ENCODE assay signal across 8 cellular contexts in the genomic region with DNA sequence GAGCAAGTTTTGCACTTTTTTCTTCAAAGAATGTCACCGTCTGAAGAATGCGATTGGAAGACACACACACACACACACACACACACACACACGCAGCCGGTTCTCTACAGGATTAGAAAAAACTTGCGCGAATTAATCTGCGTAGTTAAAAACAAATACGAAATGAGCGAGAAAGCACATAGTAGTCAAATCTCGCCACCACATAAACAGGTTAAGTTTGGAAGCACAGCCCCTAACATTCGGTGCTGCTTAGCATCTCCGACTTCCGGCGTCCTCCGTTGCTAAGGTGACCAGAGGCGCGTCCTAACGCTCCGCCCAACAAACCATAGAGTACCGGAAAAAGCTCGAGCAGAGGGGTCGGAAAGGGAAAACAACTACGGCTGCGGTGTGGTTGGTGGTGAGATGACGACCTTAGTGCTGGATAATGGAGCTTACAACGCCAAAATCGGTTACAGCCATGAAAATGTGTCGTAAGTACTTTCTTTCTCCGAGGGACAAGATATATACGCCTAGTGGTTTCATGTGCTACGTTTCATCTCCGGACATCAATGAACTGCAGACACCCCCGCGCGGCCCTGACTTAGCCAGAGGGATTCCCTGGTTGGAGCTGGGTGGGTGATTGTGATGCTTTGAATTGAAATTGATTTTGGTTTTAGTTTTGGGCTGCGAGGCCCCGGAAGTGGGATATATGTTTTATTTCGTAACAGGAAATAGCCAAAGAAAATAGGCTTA. TPM values are rescaled to one million over a fixed set of nuclear protein-coding genes. Genes with fewer than 3 reads are reported as not detected.
DNase-seq lines count a peak whose midpoint lies in the region; ATAC-seq and TF ChIP-seq lines count a peak whose summit lies in the region.

Gene ACTR6, plus strand, starts transcription at position 366 of the 732 bp plus-strand sequence. Its CDS starts 37 bp downstream, at position 403.

- peaks cover 11% of the 10 kb centered on the region for H3K36me3 Mint-ChIP-seq in activated T-helper 2 cell treated with anti-CD3 and anti-CD28 coated beads, Interferon-gamma antibody, Interleukin-2, Interleukin-4, amounts not matched to agents 10 μg/mL and 5 μg/mL and 100 μg/mL, durations not matched to agents 14 hours and 24 hours and 36 hours (ENCODE audit: low read depth)

- TF ChIP-seq RAD21 in neural cell (conservative IDR thresholded peaks at IDR 0.05): peak; percentile 63

- H3K79me2 ChIP-seq in neural cell (replicated peaks; ENCODE audit: insufficient read depth, low read length): peaks cover 19% of the 10 kb centered on the region

- no peak for TF ChIP-seq POLR2A in stomach (IDR thresholded peaks at IDR 0.05)

- no peaks in the 10 kb centered on the region for H3K27me3 Mint-ChIP-seq in activated T-helper 2 cell treated with anti-CD3 and anti-CD28 coated beads, Interferon-gamma antibody, Interleukin-2, Interleukin-4, amounts not matched to agents 10 μg/mL and 5 μg/mL and 100 μg/mL, durations not matched to agents 14 hours and 24 hours and 36 hours (ENCODE audit: low read depth)

- 0% methylated on average over 37 to 38 of the region's 38 CpGs for WGBS in stomach, 5 donors

- H3K27ac Mint-ChIP-seq in activated T-helper 2 cell treated with anti-CD3 and anti-CD28 coated beads, Interferon-gamma antibody, Interleukin-2, Interleukin-4, amounts not matched to agents 10 μg/mL and 5 μg/mL and 100 μg/mL, durations not matched to agents 14 hours and 24 hours and 36 hours: peak within 1 kb of the TSS; percentile 100

- ATAC-seq in RWPE2 (ENCODE audit: low read depth): peak; percentile 83

- H3K4me3 Mint-ChIP-seq in activated T-helper 2 cell treated with anti-CD3 and anti-CD28 coated beads, Interferon-gamma antibody, Interleukin-2, Interleukin-4, amounts not matched to agents 10 μg/mL and 5 μg/mL and 100 μg/mL, durations not matched to agents 14 hours and 24 hours and 36 hours (ENCODE audit: low read depth): peak within 1 kb of the TSS; percentile 98

- H4K20me1 ChIP-seq in neural cell (ENCODE audit: insufficient read depth): no peaks in the 10 kb centered on the region

- peak within 1 kb of the TSS; percentile 67 for H3K9ac ChIP-seq in neural cell (ENCODE audit: low read length)

- H3F3A ChIP-seq in neural cell (ENCODE audit: insufficient read depth, low read length, poor library complexity, severe bottlenecking): no peaks in the 10 kb centered on the region

- intact Hi-C loops in activated T-helper 2 cell treated with anti-CD3 and anti-CD28 coated beads, Interferon-gamma antibody, Interleukin-2, Interleukin-4, amounts not matched to agents 10 μg/mL and 5 μg/mL and 100 μg/mL, durations not matched to agents 14 hours and 24 hours and 36 hours (cut with micrococcal nuclease): loop anchor here (1.0 to 5.0 kb wide), 6 partner anchors 16 to 1608 kb away; partner anchors contain the start of genes APAF1, BLTP3B, DEPDC4 and IKBIP
- intact Hi-C loops in stomach (cut with DNase I; ENCODE audit: low total_unique reads): no loop called here

- peaks cover 20% of the 10 kb centered on the region for H3K4me1 Mint-ChIP-seq in activated T-helper 2 cell treated with anti-CD3 and anti-CD28 coated beads, Interferon-gamma antibody, Interleukin-2, Interleukin-4, amounts not matched to agents 10 μg/mL and 5 μg/mL and 100 μg/mL, durations not matched to agents 14 hours and 24 hours and 36 hours (ENCODE audit: low read depth)

- peak within 1 kb of the TSS; percentile 84 for H3K4me2 ChIP-seq in neural cell (ENCODE audit: low read length)

- H3K4me3 ChIP-seq in RWPE2 (ENCODE audit: severe bottlenecking) (peak within 1 kb of the TSS; percentile 70), fibroblast of the aortic adventitia (ENCODE audit: low read depth, low read length) (peak within 1 kb of the TSS; percentile 87), neural cell (ENCODE audit: low read length) (peak within 1 kb of the TSS; percentile 77), stomach (peak within 1 kb of the TSS; percentile 60 to 95 (median 75))

- peak within 1 kb of the TSS; percentile 61 for H2AFZ ChIP-seq in neural cell (ENCODE audit: low read depth, low read length)

- H3K9me3 ChIP-seq in RWPE2 (ENCODE audit: severe bottlenecking): no peaks in the 10 kb centered on the region
- no peaks in the 10 kb centered on the region for H3K9me3 ChIP-seq in neural cell (ENCODE audit: low read length)
- no peaks in the 10 kb centered on the region for H3K9me3 ChIP-seq in stomach

- TF ChIP-seq EP300 in neural cell (conservative IDR thresholded peaks at IDR 0.05; ENCODE audit: poor library complexity, severe bottlenecking) (peak; percentile 52), stomach (IDR thresholded peaks at IDR 0.05) (no peak)

- no peaks in the 10 kb centered on the region for H3K9me2 ChIP-seq in neural cell (ENCODE audit: insufficient read depth, low read length)

- no peaks in the 10 kb centered on the region for H3K9me3 Mint-ChIP-seq in activated T-helper 2 cell treated with anti-CD3 and anti-CD28 coated beads, Interferon-gamma antibody, Interleukin-2, Interleukin-4, amounts not matched to agents 10 μg/mL and 5 μg/mL and 100 μg/mL, durations not matched to agents 14 hours and 24 hours and 36 hours

- no peak for TF ChIP-seq CTCF in RWPE2 (IDR thresholded peaks at IDR 0.05; ENCODE audit: poor library complexity, severe bottlenecking)
- TF ChIP-seq CTCF in fibroblast of the aortic adventitia (IDR thresholded peaks at IDR 0.05; ENCODE audit: insufficient read depth, low read length): no peak
- TF ChIP-seq CTCF in neural cell (IDR thresholded peaks at IDR 0.05; ENCODE audit: poor library complexity, severe bottlenecking): peak; percentile 54
- TF ChIP-seq CTCF in stomach (IDR thresholded peaks at IDR 0.05): no peak

- H3K4me1 ChIP-seq in RWPE2 (ENCODE audit: insufficient read depth, poor library complexity, severe bottlenecking) (peaks cover 19% of the 10 kb centered on the region), stomach (peaks cover 15 to 50% (median 40%) of the 10 kb centered on the region in 4 donors)

- H3K36me3 ChIP-seq in RWPE2 (ENCODE audit: low read depth) (peaks cover 27% of the 10 kb centered on the region), neural cell (ENCODE audit: insufficient read depth, low read length) (no peaks in the 10 kb centered on the region), stomach (peaks cover 0 to 7% (median 4%) of the 10 kb centered on the region in 4 donors)

- DNase-seq in ELF-1 (ENCODE audit: low read depth, low spot score) (peak; percentile 97), H4 (ENCODE audit: low spot score) (peak; percentile 92), LoVo (ENCODE audit: low spot score) (peak; percentile 97), RWPE2 (ENCODE audit: low spot score) (peak; percentile 91), fibroblast of the aortic adventitia (ENCODE audit: low read depth) (peak; percentile 96), stomach (peak; percentile 96)
- DNase-seq in activated T-helper 2 cell treated with anti-CD3 and anti-CD28 coated beads, Interferon-gamma antibody, Interleukin-2, Interleukin-4, amounts not matched to agents 10 μg/mL and 5 μg/mL and 100 μg/mL, durations not matched to agents 14 hours and 24 hours and 36 hours (ENCODE audit: low spot score): peak; percentile 95

- H3K27me3 ChIP-seq in RWPE2 (ENCODE audit: insufficient read depth, poor library complexity, severe bottlenecking): no peaks in the 10 kb centered on the region
- peaks cover 7% of the 10 kb centered on the region for H3K27me3 ChIP-seq in neural cell (ENCODE audit: insufficient read depth, low read depth, low read length)
- H3K27me3 ChIP-seq in stomach: no peaks in the 10 kb centered on the region

- H3K27ac ChIP-seq in RWPE2 (ENCODE audit: poor library complexity, severe bottlenecking) (peak within 1 kb of the TSS; percentile 59), neural cell (ENCODE audit: low read length) (peak within 1 kb of the TSS; percentile 85), stomach (peak within 1 kb of the TSS; percentile 82 to 87 (median 84))

TF ChIP-seq in neural cell, 6 proteins besides CTCF, POLR2A, EP300 and RAD21 (continues in another document):
- TF ChIP-seq TAF1 (IDR thresholded peaks at IDR 0.05; ENCODE audit: low read depth): no peak
- peak; percentile 84 for TF ChIP-seq POLR2AphosphoS5 (IDR thresholded peaks at IDR 0.05)
- peak; percentile 61 for TF ChIP-seq SMC3 (conservative IDR thresholded peaks at IDR 0.05; ENCODE audit: poor library complexity)
- peak; percentile 98 for TF ChIP-seq MXI1 (conservative IDR thresholded peaks at IDR 0.05; ENCODE audit: poor library complexity, severe bottlenecking)
- no peak for TF ChIP-seq EZH2 (IDR thresholded peaks at IDR 0.05; ENCODE audit: borderline replicate concordance, insufficient read depth, low read length, poor library complexity, severe bottlenecking)

RNA-seq across cellular contexts. Expression of gene ACTR6, which starts in this region (rescaled TPM):
- 24.6 and 34.3 TPM in 2 replicates for total RNA-seq in H4 (2014; rRNA removed; shearing (Covaris generic))
- 40.4 and 42.1 TPM in 2 replicates for total RNA-seq in activated T-helper 2 cell treated with anti-CD3 and anti-CD28 coated beads, Interferon-gamma antibody, Interleukin-2, Interleukin-4, amounts not matched to agents 10 μg/mL and 5 μg/mL and 100 μg/mL, durations not matched to agents 14 hours and 24 hours and 36 hours
- 9.2 and 30.0 TPM in 2 replicates for total RNA-seq in fibroblast of the aortic adventitia (ENCODE audit: low replicate concordance)
- 76.3 and 128 TPM in 2 replicates for polyA plus RNA-seq in neural cell
- polyA minus RNA-seq in neural cell: 54.3 and 64.7 TPM in 2 replicates
- 10 to 100 TPM in 2 of 5 donors, 1 to 10 TPM in 2, under 1 TPM in 1; 0.58 to 40.7 (median 8.4) TPM for total RNA-seq in stomach
- polyA plus RNA-seq in stomach: 10 to 100 TPM; 12.1 to 17.1 (median 14.7) TPM

Comparison
In these comparisons a context has a peak if more than half of its experiments do, and no peak if none do; other contexts are left out.
1. Peak in every context shown above with its lines: DNase-seq, ATAC-seq, H3K4me3 ChIP-seq and H3K27ac ChIP-seq.